ENCODE assay signal across 8 cellular contexts in the genomic region with DNA sequence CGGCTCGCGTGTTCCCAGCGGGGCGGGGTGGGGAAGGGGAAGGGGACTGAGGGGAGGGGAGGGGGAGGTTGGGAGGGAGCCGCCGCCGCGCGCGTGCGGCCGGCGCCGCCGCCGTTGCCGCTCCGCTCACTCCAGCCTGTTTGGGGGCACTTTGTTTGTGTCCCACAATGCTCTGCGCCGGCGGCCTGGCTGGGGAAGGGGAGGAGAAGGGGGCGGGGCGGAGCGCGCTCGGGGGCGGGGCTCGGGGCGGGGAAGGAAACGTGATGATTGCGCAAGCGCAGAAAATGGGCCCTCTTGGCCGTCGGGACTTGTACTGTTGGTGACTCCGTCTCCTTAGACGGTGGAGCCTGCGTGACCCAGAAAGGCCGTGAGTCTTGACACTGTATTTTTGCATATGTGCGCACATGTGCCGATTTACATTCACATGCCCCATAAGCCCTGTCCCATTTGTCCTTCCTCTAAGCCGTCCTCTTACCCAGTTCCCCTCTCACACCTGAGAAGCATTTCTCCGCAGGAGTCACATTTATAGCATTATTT. TPM values are rescaled to one million over a fixed set of nuclear protein-coding genes. Genes with fewer than 3 reads are reported as not detected.
DNase-seq lines count a peak whose midpoint lies in the region; ATAC-seq and TF ChIP-seq lines count a peak whose summit lies in the region.

A gene with protein sequence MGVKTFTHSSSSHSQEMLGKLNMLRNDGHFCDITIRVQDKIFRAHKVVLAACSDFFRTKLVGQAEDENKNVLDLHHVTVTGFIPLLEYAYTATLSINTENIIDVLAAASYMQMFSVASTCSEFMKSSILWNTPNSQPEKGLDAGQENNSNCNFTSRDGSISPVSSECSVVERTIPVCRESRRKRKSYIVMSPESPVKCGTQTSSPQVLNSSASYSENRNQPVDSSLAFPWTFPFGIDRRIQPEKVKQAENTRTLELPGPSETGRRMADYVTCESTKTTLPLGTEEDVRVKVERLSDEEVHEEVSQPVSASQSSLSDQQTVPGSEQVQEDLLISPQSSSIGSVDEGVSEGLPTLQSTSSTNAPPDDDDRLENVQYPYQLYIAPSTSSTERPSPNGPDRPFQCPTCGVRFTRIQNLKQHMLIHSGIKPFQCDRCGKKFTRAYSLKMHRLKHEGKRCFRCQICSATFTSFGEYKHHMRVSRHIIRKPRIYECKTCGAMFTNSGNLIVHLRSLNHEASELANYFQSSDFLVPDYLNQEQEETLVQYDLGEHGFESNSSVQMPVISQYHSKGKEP (minus strand): TSS at position 169 of the 537 bp plus-strand sequence. CDS start 53,044 bp downstream, outside the sequence.

- DNase-seq in AG10803 (ENCODE audit: low read depth) (peak; percentile 85), NCI-H510A treated with DMSO at 0.1 percent for 48 hours (lab: John Stamatoyannopoulos, UW) (peak; percentile 85), left colon (peak; percentile 94)
- peak; percentile 91 to 94 for DNase-seq in activated CD4-positive, alpha-beta T cell treated with anti-CD3 and anti-CD28 coated beads for 4 hours
- peak; percentile 89 to 91 for DNase-seq in stimulated activated CD4-positive, alpha-beta T cell treated with anti-CD3 and anti-CD28 coated beads, Interleukin-1b, Interleukin-23, amount 100 ng/mL, for 4 hours (ENCODE audit: low read depth in 2 of 2)

- TF ChIP-seq CTCF in AG10803 (conservative IDR thresholded peaks at IDR 0.05; ENCODE audit: low read length): no peak

- intact Hi-C loops in left colon (cut with DNase I, micrococcal nuclease): no loop called here

- H3K27ac ChIP-seq in cingulate gyrus (ENCODE audit: low read depth, low read length): peak within 1 kb of the TSS; percentile 81

- ATAC-seq in GM19035 (IDR thresholded peaks at IDR 0.05; ENCODE audit: unreplicated experiment) (peak; percentile 56), HG03342 (IDR thresholded peaks at IDR 0.05; ENCODE audit: unreplicated experiment) (peak; percentile 60), left colon (peak; percentile 88)

- H3K4me3 ChIP-seq in AG10803 (ENCODE audit: low read length): peak within 1 kb of the TSS; percentile 82

RNA-seq across cellular contexts. Expression of the gene that starts here (rescaled TPM):
- total RNA-seq in left colon: 10 to 100 TPM; 23.3 to 30.2 TPM

Comparison
In these comparisons a context has a peak if more than half of its experiments do, and no peak if none do; other contexts are left out.
1. Peak in every context shown above with its lines: DNase-seq, ATAC-seq, H3K4me3 ChIP-seq and H3K27ac ChIP-seq.